Comparison of ENCODE assay signal across 1 cellular context in the genomic region with DNA sequence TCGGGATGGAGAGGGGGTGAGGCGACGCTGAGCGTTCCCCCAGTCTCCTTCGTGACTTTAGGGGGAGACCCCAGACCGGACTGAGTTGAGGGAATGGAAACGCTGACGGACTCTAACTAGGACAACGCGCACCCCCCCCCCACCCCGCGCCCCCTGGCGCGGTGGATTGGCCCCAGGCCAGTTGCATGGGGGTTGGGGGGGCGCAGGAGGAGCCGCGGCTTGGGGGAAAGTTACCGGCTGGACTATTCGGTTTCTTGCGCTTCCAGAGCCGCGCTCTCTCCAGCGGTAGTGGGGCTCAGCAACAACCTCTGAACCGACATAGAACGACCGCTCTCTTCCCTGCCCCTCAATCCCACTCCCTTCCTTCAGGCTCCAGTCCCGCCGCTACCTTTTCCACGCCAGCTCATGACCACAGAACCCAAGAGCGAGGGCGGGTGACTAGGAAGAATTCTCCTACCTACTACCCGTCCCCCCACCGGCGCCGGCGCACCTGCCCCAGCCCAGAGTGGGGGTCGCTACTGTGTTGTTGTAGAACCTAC.
TF ChIP-seq lines count a peak whose summit lies in the region.

No MANE protein-coding gene starts in this region.

TF ChIP-seq in K562, 482 proteins besides CTCF, POLR2A, EP300 and RAD21 (continued from another document):
- TF ChIP-seq PRDM10 (IDR thresholded peaks at IDR 0.05; ENCODE audit: partially characterized antibody) (no peak), ZNF12 (CRISPR knock-in tag; IDR thresholded peaks at IDR 0.05) (no peak), BRD4 (IDR thresholded peaks at IDR 0.05) (0 out of 2 replicates have a peak, but pooled peaks have one; percentile 66), ZC3H4 (CRISPR knock-in tag; IDR thresholded peaks at IDR 0.05; ENCODE audit: borderline replicate concordance) (0 out of 2 replicates have a peak, but pooled peaks have one; percentile 68), ZNF77 (CRISPR knock-in tag; IDR thresholded peaks at IDR 0.05) (no peak), BRCA1 (IDR thresholded peaks at IDR 0.05) (no peak), BRCA1 (CRISPR knock-in tag; IDR thresholded peaks at IDR 0.05) (0 out of 2 replicates have a peak, but pooled peaks have one; percentile 20), NFIX (CRISPR knock-in tag; IDR thresholded peaks at IDR 0.05; ENCODE audit: low read depth) (no peak), KDM5B (IDR thresholded peaks at IDR 0.05; ENCODE audit: insufficient replicate concordance, low read depth, low read length) (peak; percentile 63), SRSF3 (IDR thresholded peaks at IDR 0.05; ENCODE audit: insufficient read depth, low read length) (peak; percentile 7; the same call in 1 of the 2 replicates), NR1H2 (CRISPR knock-in tag; IDR thresholded peaks at IDR 0.05) (peak; percentile 70; the same call in 1 of the 2 replicates), ZNF174 (CRISPR knock-in tag; IDR thresholded peaks at IDR 0.05) (no peak), ZBTB11 (CRISPR knock-in tag; IDR thresholded peaks at IDR 0.05) (peak in 1 of 3 experiments; percentile 81; a peak in 2 of 6 replicates), PHTF2 (CRISPR knock-in tag; IDR thresholded peaks at IDR 0.05) (no peak), ZBTB33 (CRISPR knock-in tag; IDR thresholded peaks at IDR 0.05) (no peak), TAF1 (IDR thresholded peaks at IDR 0.05; ENCODE audit: control insufficient read depth, extremely low read depth, insufficient read depth, low read length, severe bottlenecking) (peak; percentile 41), ARID1B (IDR thresholded peaks at IDR 0.05) (0 out of 2 replicates have a peak, but pooled peaks have one; percentile 5), U2AF2 (optimal IDR thresholded peaks at IDR 0.05; ENCODE audit: low read depth, low read length) (no peak), MIER1 (IDR thresholded peaks at IDR 0.05; ENCODE audit: low read depth) (no peak), ZNF551 (CRISPR knock-in tag; IDR thresholded peaks at IDR 0.05) (no peak), PHF21A (IDR thresholded peaks at IDR 0.05; ENCODE audit: borderline replicate concordance, low read depth) (no peak), HMGN3 (IDR thresholded peaks at IDR 0.05; ENCODE audit: borderline replicate concordance, extremely low read depth, insufficient read length, low read depth, low read length) (peak; percentile 67), ZNF644 (tag; IDR thresholded peaks at IDR 0.05; ENCODE audit: low read depth) (peak; percentile 16; the same call in 1 of the 2 replicates), CCNT2 (IDR thresholded peaks at IDR 0.05; ENCODE audit: borderline replicate concordance, extremely low read depth, insufficient read length, low read depth, low read length) (peak; percentile 37), ZNF444 (CRISPR knock-in tag; IDR thresholded peaks at IDR 0.05) (no peak), TFAM (CRISPR knock-in tag; conservative IDR thresholded peaks at IDR 0.05) (no peak), GTF2F1 (IDR thresholded peaks at IDR 0.05; ENCODE audit: low read depth, low read length) (no peak), ZC3H11A (IDR thresholded peaks at IDR 0.05; ENCODE audit: low read depth, low read length) (no peak), ZNF143 (CRISPR knock-in tag; IDR thresholded peaks at IDR 0.05) (no peak), RBFOX2 (IDR thresholded peaks at IDR 0.05; ENCODE audit: low read depth, low read length) (peak; percentile 75), TBP (optimal IDR thresholded peaks at IDR 0.05; ENCODE audit: low read depth, low read length) (no peak), ZNF408 (CRISPR knock-in tag; IDR thresholded peaks at IDR 0.05; ENCODE audit: low read depth) (no peak), MYC (IDR thresholded peaks at IDR 0.05; ENCODE audit: low read depth, low read length) (no peak; the same call in 1 of the 2 replicates), MYC (CRISPR knock-in tag; IDR thresholded peaks at IDR 0.05; ENCODE audit: borderline replicate concordance, low read depth) (no peak), ZNF592 (IDR thresholded peaks at IDR 0.05) (no peak), PHF20 (IDR thresholded peaks at IDR 0.05; ENCODE audit: partially characterized antibody) (no peak), GABPB2 (CRISPR knock-in tag; conservative IDR thresholded peaks at IDR 0.05) (no peak), POLR2AphosphoS2 (IDR thresholded peaks at IDR 0.05; ENCODE audit: low read length) (no peak), EP400 (IDR thresholded peaks at IDR 0.05) (no peak), POLR2G (IDR thresholded peaks at IDR 0.05; ENCODE audit: low read depth, low read length) (peak; percentile 72), SAP30 (IDR thresholded peaks at IDR 0.05; ENCODE audit: borderline replicate concordance, insufficient read depth, low read depth, low read length, poor library complexity, severe bottlenecking) (peak; percentile 48), ZNF740 (CRISPR knock-in tag; IDR thresholded peaks at IDR 0.05) (peak; percentile 85), ZNF740 (tag; IDR thresholded peaks at IDR 0.05) (peak in 1 of 2 experiments; percentile 75; a peak in 2 of 4 replicates), ZNF707 (CRISPR knock-in tag; conservative IDR thresholded peaks at IDR 0.05) (no peak), POLR2AphosphoS5 (IDR thresholded peaks at IDR 0.05; ENCODE audit: control insufficient read depth, insufficient read depth, low read depth, low read length) (no peak), NRF1 (conservative IDR thresholded peaks at IDR 0.05 in 1 of 2, IDR thresholded peaks at IDR 0.05 in 1 of 2) (peak in 1 of 2 experiments; percentile 36; a peak in 1 of 4 replicates), KAT7 (CRISPR knock-in tag; IDR thresholded peaks at IDR 0.05; ENCODE audit: borderline replicate concordance) (0 out of 2 replicates have a peak, but pooled peaks have one; percentile 41)
- TF ChIP-seq, protein P1, sequence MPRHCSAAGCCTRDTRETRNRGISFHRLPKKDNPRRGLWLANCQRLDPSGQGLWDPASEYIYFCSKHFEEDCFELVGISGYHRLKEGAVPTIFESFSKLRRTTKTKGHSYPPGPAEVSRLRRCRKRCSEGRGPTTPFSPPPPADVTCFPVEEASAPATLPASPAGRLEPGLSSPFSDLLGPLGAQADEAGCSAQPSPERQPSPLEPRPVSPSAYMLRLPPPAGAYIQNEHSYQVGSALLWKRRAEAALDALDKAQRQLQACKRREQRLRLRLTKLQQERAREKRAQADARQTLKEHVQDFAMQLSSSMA (CRISPR knock-in tag; IDR thresholded peaks at IDR 0.05) = no peak
- TF ChIP-seq, protein P2, sequence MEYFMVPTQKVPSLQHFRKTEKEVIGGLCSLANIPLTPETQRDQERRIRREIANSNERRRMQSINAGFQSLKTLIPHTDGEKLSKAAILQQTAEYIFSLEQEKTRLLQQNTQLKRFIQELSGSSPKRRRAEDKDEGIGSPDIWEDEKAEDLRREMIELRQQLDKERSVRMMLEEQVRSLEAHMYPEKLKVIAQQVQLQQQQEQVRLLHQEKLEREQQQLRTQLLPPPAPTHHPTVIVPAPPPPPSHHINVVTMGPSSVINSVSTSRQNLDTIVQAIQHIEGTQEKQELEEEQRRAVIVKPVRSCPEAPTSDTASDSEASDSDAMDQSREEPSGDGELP (CRISPR knock-in tag; IDR thresholded peaks at IDR 0.05; ENCODE audit: borderline replicate concordance) = peak; percentile 6; the same call in 1 of the 2 replicates
